ENCODE assay signal across 8 cellular contexts in the genomic region with DNA sequence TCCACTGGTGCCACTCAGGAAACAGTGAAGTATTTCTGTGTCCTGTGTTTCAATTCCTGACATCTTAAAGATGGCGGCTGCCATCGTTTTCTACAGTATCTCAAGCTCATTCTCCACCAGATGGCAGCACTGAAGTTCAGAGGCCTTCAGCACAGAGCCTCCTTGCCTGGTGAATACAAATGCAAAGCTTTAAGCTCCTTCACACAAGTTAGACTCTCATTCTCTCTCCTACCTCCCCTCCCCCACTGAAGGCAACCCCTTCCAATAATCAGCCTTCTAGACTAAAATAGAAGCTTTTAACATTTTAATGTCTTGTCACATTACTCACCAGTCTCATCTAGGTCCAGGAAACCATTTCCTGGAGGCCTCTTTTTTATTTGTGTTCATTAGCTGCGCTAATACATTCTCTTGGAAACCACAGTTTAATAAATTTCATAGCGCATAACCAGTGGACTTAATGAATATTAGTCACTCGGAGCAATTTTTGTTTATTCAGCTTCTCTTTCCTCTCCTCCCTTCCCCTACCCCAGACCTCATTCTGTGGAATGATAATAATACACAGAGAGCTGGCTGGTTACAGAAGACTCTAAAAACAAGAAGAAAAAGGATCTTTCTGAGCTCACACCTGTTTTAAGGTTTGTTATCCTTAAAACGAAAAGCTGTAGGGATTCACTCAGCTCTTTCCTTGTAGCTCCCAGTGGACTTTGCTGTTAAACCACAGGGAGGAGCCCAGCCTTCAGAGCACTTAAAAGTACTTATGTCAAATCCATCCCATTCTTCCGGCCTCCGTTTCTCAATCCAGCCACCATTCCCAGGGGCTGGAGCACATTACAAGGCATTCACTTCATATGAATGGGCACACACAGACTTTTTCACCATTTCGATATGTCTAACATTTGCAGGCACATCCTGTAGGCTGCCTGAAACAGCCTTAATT.
DNase-seq lines count a peak whose midpoint lies in the region; ATAC-seq and TF ChIP-seq lines count a peak whose summit lies in the region.

No MANE protein-coding gene starts in this region.

- H3K9me3 Mint-ChIP-seq in CD8-positive, alpha-beta T cell = no peaks in the 10 kb centered on the region
- H3K9me3 Mint-ChIP-seq in neural crest cell = peaks cover 2% of the 10 kb centered on the region

- peak in 4 of 7 experiments; percentile 5 to 28 (median 21) for DNase-seq in CD8-positive, alpha-beta T cell
- DNase-seq in NCI-H2171 (lab: John Stamatoyannopoulos, UW) (peak; percentile 67), fibroblast of mammary gland (ENCODE audit: low read depth) (peak; percentile 92), neural crest cell (ENCODE audit: low read depth, low spot score) (peak; percentile 57), uterus (peak in 1 of 2 donors; percentile 59)
- peak; percentile 53 for DNase-seq in activated CD4-positive, alpha-beta T cell treated with anti-CD3 and anti-CD28 coated beads for 48 hours

- peak; percentile 19 for TF ChIP-seq CTCF in CD8-positive, alpha-beta T cell (IDR thresholded peaks at IDR 0.05)
- TF ChIP-seq CTCF in fibroblast of mammary gland (conservative IDR thresholded peaks at IDR 0.05; ENCODE audit: control insufficient read depth, insufficient read depth, low read depth, low read length) (peak; percentile 72), neural crest cell (conservative IDR thresholded peaks at IDR 0.05) (peak; percentile 66), uterus (IDR thresholded peaks at IDR 0.05) (peak; percentile 35 to 57 (median 46))

- CTCF ChIA-PET in CD8-positive, alpha-beta T cell (lab: Charles Lee) = interaction anchor here (0.6 to 1.5 kb wide), 4 partner anchors 13 to 1191 kb away, joined by 3 to 6 read pairs (median 4); no protein-coding TSS in a partner anchor

- H3K36me3 Mint-ChIP-seq in CD8-positive, alpha-beta T cell = no peaks in the 10 kb centered on the region
- H3K36me3 Mint-ChIP-seq in neural crest cell (ENCODE audit: low read depth) = peaks cover 2% of the 10 kb centered on the region

- ATAC-seq in CD8-positive, alpha-beta T cell = no peak
- ATAC-seq in GM18868 (IDR thresholded peaks at IDR 0.05; ENCODE audit: unreplicated experiment) (peak; percentile 100), HG03064 (IDR thresholded peaks at IDR 0.05; ENCODE audit: low read depth, unreplicated experiment) (peak; percentile 69)

- no peak overlapping the region for H3K4me3 Mint-ChIP-seq in CD8-positive, alpha-beta T cell
- H3K4me3 Mint-ChIP-seq in neural crest cell = no peak overlapping the region

- intact Hi-C loops in CD8-positive, alpha-beta T cell (cut with DNase I, micrococcal nuclease) = loop anchor here in 1 of 2 experiments (10.0 kb wide), 1 partner anchor 1191 kb away; no protein-coding TSS in a partner anchor
- intact Hi-C loops in uterus (cut with DNase I; ENCODE audit: low total_unique reads) = loop anchor here (10.0 kb wide), 1 partner anchor 171 kb away; no protein-coding TSS in a partner anchor

- no peaks in the 10 kb centered on the region for H3K4me1 ChIP-seq in CD8-positive, alpha-beta T cell (ENCODE audit: insufficient read depth, low read length)
- H3K4me1 ChIP-seq in uterus = no peaks in the 10 kb centered on the region

- H3K27ac Mint-ChIP-seq in CD8-positive, alpha-beta T cell = no peak overlapping the region
- no peak overlapping the region for H3K27ac Mint-ChIP-seq in neural crest cell (ENCODE audit: unreplicated experiment)

- TF ChIP-seq POLR2A in uterus (IDR thresholded peaks at IDR 0.05) = no peak

- peaks cover 9% of the 10 kb centered on the region for H3K27me3 Mint-ChIP-seq in CD8-positive, alpha-beta T cell (ENCODE audit: low read depth)
- H3K27me3 Mint-ChIP-seq in neural crest cell (ENCODE audit: low read depth) = peaks cover 12% of the 10 kb centered on the region

- no peaks in the 10 kb centered on the region for H3K4me1 Mint-ChIP-seq in CD8-positive, alpha-beta T cell (ENCODE audit: low read depth)
- H3K4me1 Mint-ChIP-seq in neural crest cell = no peaks in the 10 kb centered on the region

- H3K4me3 ChIP-seq in CD8-positive, alpha-beta T cell (ENCODE audit: low read depth, low read length) = no peak overlapping the region
- H3K4me3 ChIP-seq in fibroblast of mammary gland (ENCODE audit: control insufficient read depth, low read depth, low read length) (no peak overlapping the region), uterus (no peak overlapping the region)

- no peaks in the 10 kb centered on the region for H3K27me3 ChIP-seq in CD8-positive, alpha-beta T cell (ENCODE audit: insufficient read depth, low read length)
- H3K27me3 ChIP-seq in uterus = no peaks in the 10 kb centered on the region

- no peaks in the 10 kb centered on the region for H3K36me3 ChIP-seq in CD8-positive, alpha-beta T cell (ENCODE audit: insufficient read depth, low read length)
- no peaks in the 10 kb centered on the region for H3K36me3 ChIP-seq in uterus

- no peaks in the 10 kb centered on the region for H3K9me3 ChIP-seq in CD8-positive, alpha-beta T cell (ENCODE audit: low read length)
- no peaks in the 10 kb centered on the region for H3K9me3 ChIP-seq in uterus

- H3K27ac ChIP-seq in CD8-positive, alpha-beta T cell (ENCODE audit: low read depth, low read length) = no peak overlapping the region
- H3K27ac ChIP-seq in uterus = no peak overlapping the region

- POLR2A ChIA-PET in CD8-positive, alpha-beta T cell (lab: Charles Lee) = interaction anchor here (0.7 kb wide), 1 partner anchor 1182 kb away, joined by 3 read pairs; no protein-coding TSS in a partner anchor

Comparison
In these comparisons a context has a peak if more than half of its experiments do, and no peak if none do; other contexts are left out.
1. CTCF ChIP-seq: peak in every context shown above with its lines; median percentile 72 in fibroblast of mammary gland; 66 in neural crest cell; 46 in uterus; 19 in CD8-positive, alpha-beta T cell.